Comparison of ENCODE assay signal across 20 cellular contexts in the genomic region with DNA sequence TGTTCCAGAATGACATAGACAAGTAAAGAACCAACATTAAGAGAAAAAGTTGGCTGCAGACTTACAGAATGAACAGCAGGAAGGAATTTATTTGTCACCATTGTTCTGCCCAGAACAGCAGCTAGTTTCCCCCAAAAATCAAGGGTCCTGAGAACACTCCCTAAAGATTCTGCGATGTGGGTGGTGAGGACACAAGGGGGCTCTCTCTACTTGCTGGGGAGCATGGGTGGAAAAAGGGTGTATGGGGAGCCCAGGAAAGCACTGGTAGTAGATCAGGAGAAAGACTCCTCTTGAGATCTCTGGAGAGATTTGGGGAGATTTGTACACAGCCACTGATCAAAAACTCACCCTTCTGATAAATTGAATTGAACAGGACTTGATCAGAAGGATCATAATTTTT.
A peak's percentile ranks its signal among the peaks of the same experiment; 100 is the strongest.
DNase-seq lines count a peak whose midpoint lies in the region; ATAC-seq and TF ChIP-seq lines count a peak whose summit lies in the region.
"Had no signal": no experiment of that assay in that cellular context is flagged by ENCODE, and none has a peak within 500 bp of the region (broad histone marks: within the 10 kb centered on the region; RNA-seq: fewer than 3 reads in every experiment).

No MANE protein-coding gene starts in this region.

- H3K9me2 ChIP-seq in GM23338 (ENCODE audit: insufficient read depth): no peaks in the 10 kb centered on the region

- peaks cover 31% of the 10 kb centered on the region for H3K4me1 ChIP-seq in GM23338 (ENCODE audit: insufficient read depth)
- no peaks in the 10 kb centered on the region for H3K4me1 ChIP-seq in Panc1 (ENCODE audit: control insufficient read depth, insufficient read depth, low read length)
- H3K4me1 ChIP-seq: gastrocnemius medialis had no signal

- CTCF ChIA-PET in Panc1 (lab: Charles Lee): no interaction called here

- peaks cover 37% of the 10 kb centered on the region for H3K4me1 Mint-ChIP-seq in GM23338
- peaks cover 14% of the 10 kb centered on the region for H3K4me1 Mint-ChIP-seq in glutamatergic neuron (ENCODE audit: low read depth, unreplicated experiment)
- H3K4me1 Mint-ChIP-seq in activated T-cell treated with anti-CD3 and anti-CD28 coated beads, Interleukin-2, amount 50 U/mL, for 72 hours (ENCODE audit: low read depth): no peaks in the 10 kb centered on the region
- H3K4me1 Mint-ChIP-seq: activated naive CD4-positive, alpha-beta T cell treated with anti-CD3 and anti-CD28 coated beads, Interleukin-2, amount 50 U/mL, for 24 hours; CD4-positive, alpha-beta memory T cell; T-cell had no signal

- H4K20me1 ChIP-seq in GM23338 (replicated peaks; ENCODE audit: insufficient read depth): no peaks in the 10 kb centered on the region

- no peaks in the 10 kb centered on the region for H3K79me2 ChIP-seq in GM23338 (replicated peaks; ENCODE audit: insufficient read depth)

- DNase-seq in GM23338 (ENCODE audit: low spot score): peak; percentile 77
- DNase-seq in Panc1 (ENCODE audit: low read depth, low spot score): no peak
- no peak for DNase-seq in glutamatergic neuron
- no peak for DNase-seq in DMS 273 treated with DMSO at 0.1 percent for 48 hours (lab: John Stamatoyannopoulos, UW)
- DNase-seq in cortex of kidney (lab: John Stamatoyannopoulos, UW): no peak
- no peak for DNase-seq in cardiac septum (ENCODE audit: low spot score)
- no peak for DNase-seq in activated T-cell treated with anti-CD3 and anti-CD28 coated beads, Interleukin-2, amount 50 U/mL, for 72 hours
- DNase-seq: activated CD4-positive, alpha-beta T cell treated with anti-CD3 and anti-CD28 coated beads, Interleukin-2, amount 50 U/mL, for 4 hours; activated T-cell treated with anti-CD3 and anti-CD28 coated beads, Interleukin-2, amount 50 U/mL, for 24 hours; gastrocnemius medialis; KG1; left ventricle myocardium superior; SHP77; T-cell had no signal

- H3K36me3 ChIP-seq in GM23338 (ENCODE audit: insufficient read depth): no peaks in the 10 kb centered on the region
- no peaks in the 10 kb centered on the region for H3K36me3 ChIP-seq in Panc1 (ENCODE audit: control insufficient read depth, insufficient read depth, low read length)
- H3K36me3 ChIP-seq: gastrocnemius medialis had no signal

- intact Hi-C loops in Panc1 (cut with micrococcal nuclease; ENCODE audit: unreplicated experiment): no loop called here
- intact Hi-C loops in cardiac septum (cut with DNase I): no loop called here

- POLR2A ChIA-PET in Panc1 (lab: Charles Lee): no interaction called here

- H3K4me3 Mint-ChIP-seq in GM23338 (peak overlapping the region; percentile 28; the same call in 2 of the 3 replicates), glutamatergic neuron (ENCODE audit: unreplicated experiment) (peak overlapping the region; percentile 66)
- no peak overlapping the region for H3K4me3 Mint-ChIP-seq in activated T-cell treated with anti-CD3 and anti-CD28 coated beads, Interleukin-2, amount 50 U/mL, for 72 hours
- H3K4me3 Mint-ChIP-seq: activated naive CD4-positive, alpha-beta T cell treated with anti-CD3 and anti-CD28 coated beads, Interleukin-2, amount 50 U/mL, for 24 hours; activated T-cell treated with anti-CD3 and anti-CD28 coated beads, Interleukin-2, amount 50 U/mL, for 24 hours; CD4-positive, alpha-beta memory T cell; stimulated activated naive CD8-positive, alpha-beta T cell treated with anti-CD3 and anti-CD28 coated beads, Interleukin-15, Interleukin-2, amounts not matched to agents 100 ng/mL and 50 ng/mL, for 24 hours; T-cell; type B pancreatic cell had no signal

- no peaks in the 10 kb centered on the region for H3K27me3 Mint-ChIP-seq in GM23338 (ENCODE audit: insufficient read depth, low read depth, poor library complexity)
- H3K27me3 Mint-ChIP-seq in glutamatergic neuron (ENCODE audit: unreplicated experiment): no peaks in the 10 kb centered on the region
- no peaks in the 10 kb centered on the region for H3K27me3 Mint-ChIP-seq in activated T-cell treated with anti-CD3 and anti-CD28 coated beads, Interleukin-2, amount 50 U/mL, for 72 hours (ENCODE audit: low read depth)
- H3K27me3 Mint-ChIP-seq: activated naive CD4-positive, alpha-beta T cell treated with anti-CD3 and anti-CD28 coated beads, Interleukin-2, amount 50 U/mL, for 24 hours; activated T-cell treated with anti-CD3 and anti-CD28 coated beads, Interleukin-2, amount 50 U/mL, for 24 hours; CD4-positive, alpha-beta memory T cell; stimulated activated naive CD8-positive, alpha-beta T cell treated with anti-CD3 and anti-CD28 coated beads, Interleukin-15, Interleukin-2, amounts not matched to agents 100 ng/mL and 50 ng/mL, for 24 hours; T-cell had no signal

- H3F3A ChIP-seq in GM23338 (replicated peaks; ENCODE audit: low read depth): no peaks in the 10 kb centered on the region

- H2AFZ ChIP-seq in GM23338: no peak overlapping the region

- H3K27me3 ChIP-seq in GM23338 (ENCODE audit: insufficient read depth) (no peaks in the 10 kb centered on the region), Panc1 (ENCODE audit: control insufficient read depth, insufficient read depth, low read length) (no peaks in the 10 kb centered on the region)
- H3K27me3 ChIP-seq: gastrocnemius medialis had no signal

- H3K36me3 Mint-ChIP-seq in GM23338 (ENCODE audit: low read depth) (no peaks in the 10 kb centered on the region), glutamatergic neuron (ENCODE audit: unreplicated experiment) (peaks cover 4% of the 10 kb centered on the region)
- H3K36me3 Mint-ChIP-seq in activated T-cell treated with anti-CD3 and anti-CD28 coated beads, Interleukin-2, amount 50 U/mL, for 72 hours (ENCODE audit: insufficient read depth in 2 of 2): no peaks in the 10 kb centered on the region
- H3K36me3 Mint-ChIP-seq: activated naive CD4-positive, alpha-beta T cell treated with anti-CD3 and anti-CD28 coated beads, Interleukin-2, amount 50 U/mL, for 24 hours; CD4-positive, alpha-beta memory T cell; T-cell; type B pancreatic cell had no signal

- no peaks in the 10 kb centered on the region for H3K9me3 ChIP-seq in Panc1 (ENCODE audit: control insufficient read depth, insufficient read depth, low read depth, low read length)
- H3K9me3 ChIP-seq: gastrocnemius medialis had no signal

- in situ Hi-C loops in Panc1 (cut with HindIII; ENCODE audit: low pct_unique_long_range_greater_than_20kb, low sequenced_read_pairs): no loop called here

- H3K27ac ChIP-seq in C4-2B (no peak overlapping the region), GM23338 (ENCODE audit: low read depth) (no peak overlapping the region), Panc1 (ENCODE audit: low read length) (no peak overlapping the region)
- H3K27ac ChIP-seq: gastrocnemius medialis had no signal

- H3K4me2 ChIP-seq in GM23338: peak overlapping the region; percentile 65

- no peaks in the 10 kb centered on the region for H3K9me3 Mint-ChIP-seq in GM23338
- H3K9me3 Mint-ChIP-seq in glutamatergic neuron (ENCODE audit: unreplicated experiment): no peaks in the 10 kb centered on the region
- H3K9me3 Mint-ChIP-seq in activated T-cell treated with anti-CD3 and anti-CD28 coated beads, Interleukin-2, amount 50 U/mL, for 72 hours: peaks cover 3 to 5% of the 10 kb centered on the region in 2 donors
- H3K9me3 Mint-ChIP-seq: stimulated activated naive CD8-positive, alpha-beta T cell treated with anti-CD3 and anti-CD28 coated beads, Interleukin-15, Interleukin-2, amounts not matched to agents 100 ng/mL and 50 ng/mL, for 24 hours had no signal

- H3K27ac Mint-ChIP-seq in GM23338 (peak overlapping the region; percentile 66), glutamatergic neuron (ENCODE audit: unreplicated experiment) (peak overlapping the region; percentile 68)
- no peak overlapping the region for H3K27ac Mint-ChIP-seq in activated T-cell treated with anti-CD3 and anti-CD28 coated beads, Interleukin-2, amount 50 U/mL, for 72 hours
- H3K27ac Mint-ChIP-seq: activated naive CD4-positive, alpha-beta T cell treated with anti-CD3 and anti-CD28 coated beads, Interleukin-2, amount 50 U/mL, for 24 hours; activated T-cell treated with anti-CD3 and anti-CD28 coated beads, Interleukin-2, amount 50 U/mL, for 24 hours; CD4-positive, alpha-beta memory T cell; stimulated activated naive CD8-positive, alpha-beta T cell treated with anti-CD3 and anti-CD28 coated beads, Interleukin-15, Interleukin-2, amounts not matched to agents 100 ng/mL and 50 ng/mL, for 24 hours; T-cell; type B pancreatic cell had no signal

- BruUV-seq in Panc1 (replicated peaks; lab: Mats Ljungman, UMichigan): no TSS peak

- H3K4me3 ChIP-seq in GM23338: peak overlapping the region; percentile 9; the same call in 1 of the 2 replicates
- no peak overlapping the region for H3K4me3 ChIP-seq in Panc1 (ENCODE audit: low read depth in 2 of 2, low read length in 2 of 2)
- H3K4me3 ChIP-seq: gastrocnemius medialis had no signal

- ATAC-seq in GM23338: peak; percentile 96
- ATAC-seq in Panc1: no peak
- no peak for ATAC-seq in activated T-cell treated with anti-CD3 and anti-CD28 coated beads, Interleukin-2, amount 50 U/mL, for 72 hours (replicated peaks in 1 of 2)
- ATAC-seq: gastrocnemius medialis, left ventricle myocardium superior, sciatic nerve, T-cell had no signal

- peak; percentile 13 for TF ChIP-seq CTCF in C4-2B (conservative IDR thresholded peaks at IDR 0.05)
- TF ChIP-seq CTCF in GM23338 (conservative IDR thresholded peaks at IDR 0.05; ENCODE audit: low read depth in 2 of 2): peak; percentile 80 to 91
- peak; percentile 16; the same call in 1 of the 2 replicates for TF ChIP-seq CTCF in Panc1 (IDR thresholded peaks at IDR 0.05)
- TF ChIP-seq CTCF in glutamatergic neuron (IDR thresholded peaks at IDR 0.05; ENCODE audit: partially characterized antibody, unreplicated experiment): no peak

TF ChIP-seq in GM23338, 12 proteins besides CTCF, POLR2A, EP300 and RAD21 (continues in another document):
- TF ChIP-seq CREB1 (CRISPR knock-in tag; IDR thresholded peaks at IDR 0.05; ENCODE audit: low read depth): no peak
- no peak for TF ChIP-seq NANOG (IDR thresholded peaks at IDR 0.05; ENCODE audit: borderline replicate concordance)

Comparison
In these comparisons a context has a peak if more than half of its experiments do, and no peak if none do; other contexts are left out.
1. H3K4me3 Mint-ChIP-seq: peak in GM23338 (single experiment) and glutamatergic neuron (single experiment); none in activated T-cell treated with anti-CD3 and anti-CD28 coated beads, Interleukin-2, amount 50 U/mL, for 72 hours (0 of 2).